Comparison of ENCODE assay signal across 16 cellular contexts in genomic region chr12:10641735-10642500, GRCh38. TPM values are rescaled to one million over a fixed set of nuclear protein-coding genes. Genes with fewer than 3 reads are reported as not detected.
DNase-seq lines count a peak whose midpoint lies in the region; ATAC-seq and TF ChIP-seq lines count a peak whose summit lies in the region.
"Had no signal": no experiment of that assay in that cellular context is flagged by ENCODE, and none has a peak within 500 bp of the region (broad histone marks: within the 10 kb centered on the region; RNA-seq: fewer than 3 reads in every experiment).

No MANE protein-coding gene starts in this region.

- no peak overlapping the region for H4K8ac ChIP-seq in H9 (replicated peaks; ENCODE audit: insufficient read length, low read depth, low read length)

- H2BK120ac ChIP-seq in H9 (ENCODE audit: low read depth, low read length, poor library complexity, severe bottlenecking), result no peak overlapping the region

- H3K79me1 ChIP-seq in H9 (ENCODE audit: insufficient read depth, low read depth, low read length, poor library complexity, severe bottlenecking), result no peaks in the 10 kb centered on the region

- peak overlapping the region; percentile 33; the same call in 1 of the 2 replicates for H3K27ac ChIP-seq in SJSA1
- H3K27ac ChIP-seq in osteoblast (ENCODE audit: low read depth, low read length), result peak overlapping the region; percentile 52
- H3K27ac ChIP-seq in H9 (ENCODE audit: insufficient read length, low read depth, low read length), result no peak overlapping the region
- H3K27ac ChIP-seq: parathyroid adenoma had no signal

- no CpG with 5 or more reads among the region's 6 CpGs for WGBS in H9 (ENCODE audit: extremely low coverage, insufficient read length, low lambda C conversion rate)

- no peaks in the 10 kb centered on the region for H3K27me3 ChIP-seq in SJSA1 (replicated peaks)
- H3K27me3 ChIP-seq in osteoblast (ENCODE audit: insufficient read depth, low read length), result no peaks in the 10 kb centered on the region
- H3K27me3 ChIP-seq in H9 (ENCODE audit: insufficient read depth, low read length), result no peaks in the 10 kb centered on the region

- no peaks in the 10 kb centered on the region for H3K36me3 ChIP-seq in SJSA1
- H3K36me3 ChIP-seq in osteoblast (ENCODE audit: insufficient read depth, low read length), result no peaks in the 10 kb centered on the region

- ATAC-seq in GM21381 (IDR thresholded peaks at IDR 0.05; ENCODE audit: unreplicated experiment) (no peak), GM18870 (IDR thresholded peaks at IDR 0.05; ENCODE audit: unreplicated experiment) (no peak), HG02763 (IDR thresholded peaks at IDR 0.05; ENCODE audit: unreplicated experiment) (no peak)
- ATAC-seq: activated T-helper 17 cell treated with anti-CD3 and anti-CD28 coated beads, Interleukin-2, amount 50 U/mL, for 72 hours; CD8-positive, alpha-beta T cell had no signal

- no peak overlapping the region for H4K5ac ChIP-seq in H9 (ENCODE audit: insufficient read length, low read depth, low read length)

- H3K9ac ChIP-seq in H9 (ENCODE audit: extremely low read depth, insufficient read length, low read length), result no peak overlapping the region
- H3K9ac ChIP-seq: parathyroid adenoma had no signal

- H4K20me1 ChIP-seq in osteoblast (ENCODE audit: insufficient read depth, low read length) (no peaks in the 10 kb centered on the region), H9 (ENCODE audit: control insufficient read depth, insufficient read depth, insufficient read length) (no peaks in the 10 kb centered on the region)

- H2BK20ac ChIP-seq in H9 (ENCODE audit: low read depth, low read length, poor library complexity, severe bottlenecking), result no peak overlapping the region

- H2BK15ac ChIP-seq in H9 (ENCODE audit: low read depth, low read length), result no peak overlapping the region

- no peak overlapping the region for H2BK12ac ChIP-seq in H9 (ENCODE audit: insufficient read length, low read depth, low read length)

- peaks cover 19 to 23% (median 22%) of the 10 kb centered on the region in 3 experiments for H3K36me3 Mint-ChIP-seq in H9 (ENCODE audit: insufficient read depth in 1 of 3, low read depth in 3 of 3)

- no peak overlapping the region for H4K91ac ChIP-seq in H9 (ENCODE audit: insufficient read length, low read depth, low read length)

- TF ChIP-seq CTCF in fibroblast of mammary gland (conservative IDR thresholded peaks at IDR 0.05; ENCODE audit: control insufficient read depth, insufficient read depth, low read depth, low read length) (no peak), osteoblast (IDR thresholded peaks at IDR 0.05; ENCODE audit: extremely low read depth, low read depth, low read length) (no peak), H9 (conservative IDR thresholded peaks at IDR 0.05) (no peak)

- H2BK5ac ChIP-seq in H9 (ENCODE audit: insufficient read length, low read length), result no peak overlapping the region

- no peak overlapping the region for H3K23ac ChIP-seq in H9 (ENCODE audit: insufficient read length, low read depth, low read length)

- H2AK5ac ChIP-seq in H9 (ENCODE audit: insufficient read length, low read length), result no peak overlapping the region

- no peak overlapping the region for H3K56ac ChIP-seq in H9 (ENCODE audit: insufficient read length, low read depth, low read length)

- H3K23me2 ChIP-seq in H9 (ENCODE audit: insufficient read length, low read depth, low read length, poor library complexity, severe bottlenecking), result no peaks in the 10 kb centered on the region

- H3T11ph ChIP-seq in H9 (ENCODE audit: low read length), result no peak overlapping the region

- H3K9me3 ChIP-seq in SJSA1 (replicated peaks) (peaks cover 3% of the 10 kb centered on the region), osteoblast (ENCODE audit: low read depth, low read length) (peaks cover 3% of the 10 kb centered on the region), H9 (ENCODE audit: control insufficient read depth, low read depth, low read length) (peaks cover 3% of the 10 kb centered on the region)

- H3K4me2 ChIP-seq in osteoblast (ENCODE audit: insufficient read depth, low read length) (peak overlapping the region; percentile 6), H9 (ENCODE audit: insufficient read depth, insufficient read length, low read length) (no peak overlapping the region)

- peaks cover 9% of the 10 kb centered on the region for H3K4me1 ChIP-seq in SJSA1 (replicated peaks)
- peaks cover 12% of the 10 kb centered on the region for H3K4me1 ChIP-seq in osteoblast (ENCODE audit: insufficient read depth, low read length)
- no peaks in the 10 kb centered on the region for H3K4me1 ChIP-seq in H9 (ENCODE audit: insufficient read depth, low read length)
- H3K4me1 ChIP-seq: parathyroid adenoma had no signal

- peak overlapping the region; percentile 52 for H2AFZ ChIP-seq in osteoblast (ENCODE audit: low read length)
- H2AFZ ChIP-seq in H9 (ENCODE audit: low read length), result no peak overlapping the region
- H2AFZ ChIP-seq: parathyroid adenoma had no signal

- H3K4me3 ChIP-seq in SJSA1, result no peak overlapping the region
- no peak overlapping the region for H3K4me3 ChIP-seq in fibroblast of mammary gland (ENCODE audit: control insufficient read depth, low read depth, low read length)
- H3K4me3 ChIP-seq in osteoblast (ENCODE audit: insufficient read depth, low read length), result no peak overlapping the region
- H3K4me3 ChIP-seq: lung had no signal

- peaks cover 4% of the 10 kb centered on the region for H3K27me3 Mint-ChIP-seq in H9 (ENCODE audit: low read depth)
- H3K27me3 Mint-ChIP-seq: central memory CD8-positive, alpha-beta T cell had no signal

- no peak overlapping the region for H3K18ac ChIP-seq in H9 (ENCODE audit: insufficient read length, low read depth, low read length)

- H3K14ac ChIP-seq in H9 (ENCODE audit: insufficient read depth, low read length), result no peak overlapping the region

- no peaks in the 10 kb centered on the region for H3K79me2 ChIP-seq in osteoblast (ENCODE audit: insufficient read depth, low read length)
- H3K79me2 ChIP-seq in H9 (ENCODE audit: insufficient read depth, low read length), result no peaks in the 10 kb centered on the region
- H3K79me2 ChIP-seq: parathyroid adenoma had no signal

- H3K4me3 Mint-ChIP-seq in H9, result no peak overlapping the region
- H3K4me3 Mint-ChIP-seq: activated T-helper 17 cell treated with anti-CD3 and anti-CD28 coated beads, Interleukin-2, amount 50 U/mL, for 72 hours; CD8-positive, alpha-beta T cell; central memory CD8-positive, alpha-beta T cell; IgD-negative memory B cell had no signal

- peaks cover 28 to 29% of the 10 kb centered on the region in 2 experiments for H3K9me3 Mint-ChIP-seq in H9

- peaks cover under 1 to 5% of the 10 kb centered on the region in 2 experiments for H3K4me1 Mint-ChIP-seq in H9
- H3K4me1 Mint-ChIP-seq: activated T-helper 17 cell treated with anti-CD3 and anti-CD28 coated beads, Interleukin-2, amount 50 U/mL, for 72 hours; central memory CD8-positive, alpha-beta T cell; IgD-negative memory B cell had no signal

- no peak overlapping the region for H3K4ac ChIP-seq in H9 (ENCODE audit: low read depth, low read length)

- no peak overlapping the region for H3K27ac Mint-ChIP-seq in H9
- H3K27ac Mint-ChIP-seq: activated T-helper 17 cell treated with anti-CD3 and anti-CD28 coated beads, Interleukin-2, amount 50 U/mL, for 72 hours; CD8-positive, alpha-beta T cell; IgD-negative memory B cell had no signal

- DNase-seq in H4 (ENCODE audit: low spot score) (peak; percentile 19), SJSA1 (ENCODE audit: low read depth in 1 of 2, low spot score in 2 of 2) (peak in 1 of 2 experiments; percentile 24), fibroblast of mammary gland (ENCODE audit: low read depth) (peak; percentile 77), osteoblast (ENCODE audit: insufficient read length, low spot score, missing footprints) (peak; percentile 66), H9 (no peak)
- DNase-seq: CD8-positive, alpha-beta T cell; glutamatergic neuron; NCI-H2029 had no signal

RNA-seq across cellular contexts. Expression of gene MAGOHB, which starts 28.5 kb away (rescaled TPM):
- 63.2 and 116 TPM in 2 replicates for total RNA-seq in H4 (2014; rRNA removed; shearing (Covaris generic))
- total RNA-seq in SJSA1 (2014; rRNA removed; shearing (Covaris generic)), result 51.6 and 97.2 TPM in 2 replicates
- total RNA-seq in osteoblast (16.3 and 18.0 TPM in 2 replicates), H9 (2021) (64.5 and 66.6 TPM in 2 replicates)

RNA-seq across cellular contexts. Expression of gene STYK1, which starts 31.9 kb away (rescaled TPM):
- 3.3 and 3.8 TPM in 2 replicates for total RNA-seq in H4 (2014; rRNA removed; shearing (Covaris generic))
- 5.9 and 6.3 TPM in 2 replicates for total RNA-seq in SJSA1 (2014; rRNA removed; shearing (Covaris generic))
- total RNA-seq in osteoblast, result under 0.01 TPM in 2 replicates
- 0.37 and 0.57 TPM in 2 replicates for total RNA-seq in H9 (2021)
